In genomic region chr3:69558912-69559311, GRCh38 we compare ENCODE assay signal across 1 cellular context.
TF ChIP-seq lines count a peak whose summit lies in the region.

No MANE protein-coding gene starts in this region.

TF ChIP-seq in SK-N-SH treated with all-trans-retinoic acid at 6 μM for 48 hours, 23 proteins besides CTCF, POLR2A, EP300 and RAD21 (continued from another document):
- TF ChIP-seq CSRNP3 (CRISPR knock-in tag; IDR thresholded peaks at IDR 0.05) (no peak), ZFP30 (CRISPR knock-in tag; IDR thresholded peaks at IDR 0.05) (no peak)
